14 cellular contexts compared by ENCODE assay signal in genomic region chr20:3015302-3015701, GRCh38. TPM values are rescaled to one million over a fixed set of nuclear protein-coding genes. Genes with fewer than 3 reads are reported as not detected.
DNase-seq lines count a peak whose midpoint lies in the region; ATAC-seq and TF ChIP-seq lines count a peak whose summit lies in the region.
"Not testable (repeated sequence)": the region's sequence is repeated elsewhere in the genome, so short reads cannot be mapped to it uniquely, and the experiment has no call there.
"Had no signal": no experiment of that assay in that cellular context is flagged by ENCODE, and none has a peak within 500 bp of the region (broad histone marks: within the 10 kb centered on the region; RNA-seq: fewer than 3 reads in every experiment).

No MANE protein-coding gene starts in this region.

- H3K36me3 Mint-ChIP-seq in CD4-positive, CD25-positive, alpha-beta regulatory T cell: peaks cover 30% of the 10 kb centered on the region
- peaks cover 49% of the 10 kb centered on the region for H3K36me3 Mint-ChIP-seq in activated CD4-positive, alpha-beta T cell treated with anti-CD3 and anti-CD28 coated beads for 36 hours (ENCODE audit: low read depth)
- H3K36me3 Mint-ChIP-seq in activated CD8-positive, alpha-beta memory T cell treated with anti-CD3 and anti-CD28 coated beads, Interleukin-2, amount 10 ng/mL, durations not matched to agents 7 days and 5 days: peaks cover 34% of the 10 kb centered on the region
- H3K36me3 Mint-ChIP-seq in activated T-cell treated with anti-CD3 and anti-CD28 coated beads, Interleukin-2, amount 50 U/mL, for 72 hours (ENCODE audit: insufficient read depth in 2 of 2): peaks cover 14 to 27% of the 10 kb centered on the region in 2 donors
- H3K36me3 Mint-ChIP-seq in activated naive CD4-positive, alpha-beta T cell treated with anti-CD3 and anti-CD28 coated beads, Interleukin-2, amount 50 U/mL, for 72 hours: peaks cover 20 to 33% of the 10 kb centered on the region in 2 donors
- H3K36me3 Mint-ChIP-seq in stimulated activated effector memory CD8-positive, alpha-beta T cell treated with anti-CD3 and anti-CD28 coated beads, Interleukin-12 subunit alpha, Interleukin-12 subunit beta, amount 100 ng/mL, for 72 hours: peaks cover 68% of the 10 kb centered on the region

- DNase-seq in CD4-positive, CD25-positive, alpha-beta regulatory T cell; activated CD8-positive, alpha-beta memory T cell treated with anti-CD3 and anti-CD28 coated beads, Interleukin-2, amount 10 ng/mL, durations not matched to agents 7 days and 5 days; activated naive CD4-positive, alpha-beta T cell treated with anti-CD3 and anti-CD28 coated beads, Interleukin-2, amount 50 U/mL, for 72 hours (ENCODE audit: low spot score in 2 of 2); stimulated activated effector memory CD8-positive, alpha-beta T cell treated with anti-CD3 and anti-CD28 coated beads, Interleukin-12 subunit alpha, Interleukin-12 subunit beta, amount 100 ng/mL, for 72 hours (ENCODE audit: low spot score in 2 of 2): not testable (repeated sequence)
- DNase-seq in activated CD4-positive, alpha-beta T cell treated with anti-CD3 and anti-CD28 coated beads for 36 hours: peak; percentile 38
- peak; percentile 36 to 45 for DNase-seq in activated CD4-positive, alpha-beta T cell treated with anti-CD3 and anti-CD28 coated beads, Interleukin-2, amount 50 U/mL, for 48 hours
- peak in 1 of 2 donors; percentile 40 for DNase-seq in activated T-cell treated with anti-CD3 and anti-CD28 coated beads, Interleukin-2, amount 50 U/mL, for 72 hours
- DNase-seq in osteoblast (ENCODE audit: insufficient read length, low spot score, missing footprints): peak; percentile 46

- intact Hi-C loops in activated CD4-positive, alpha-beta T cell treated with anti-CD3 and anti-CD28 coated beads for 36 hours (cut with DNase I, micrococcal nuclease): loop anchor here (1.0 to 2.0 kb wide), 2 partner anchors 15 to 16 kb away; no protein-coding TSS in a partner anchor

- H3K4me3 Mint-ChIP-seq in CD4-positive, CD25-positive, alpha-beta regulatory T cell; activated CD8-positive, alpha-beta memory T cell treated with anti-CD3 and anti-CD28 coated beads, Interleukin-2, amount 10 ng/mL, durations not matched to agents 7 days and 5 days: not testable (repeated sequence)
- peak overlapping the region; percentile 30 for H3K4me3 Mint-ChIP-seq in activated CD4-positive, alpha-beta T cell treated with anti-CD3 and anti-CD28 coated beads for 36 hours
- H3K4me3 Mint-ChIP-seq in activated T-cell treated with anti-CD3 and anti-CD28 coated beads, Interleukin-2, amount 50 U/mL, for 72 hours: peak overlapping the region; percentile 61 to 79
- H3K4me3 Mint-ChIP-seq in stimulated activated effector memory CD8-positive, alpha-beta T cell treated with anti-CD3 and anti-CD28 coated beads, Interleukin-12 subunit alpha, Interleukin-12 subunit beta, amount 100 ng/mL, for 72 hours: peak overlapping the region; percentile 40

- H3K27ac ChIP-seq in CD4-positive, CD25-positive, alpha-beta regulatory T cell (ENCODE audit: insufficient read depth, low read length, poor library complexity, severe bottlenecking); osteoblast (ENCODE audit: low read depth, low read length): not testable (repeated sequence)

- peaks cover 2 to 14% (median 5%) of the 10 kb centered on the region in 4 donors for H3K4me1 Mint-ChIP-seq in CD4-positive, CD25-positive, alpha-beta regulatory T cell
- H3K4me1 Mint-ChIP-seq in activated CD4-positive, alpha-beta T cell treated with anti-CD3 and anti-CD28 coated beads for 36 hours: peaks cover 72% of the 10 kb centered on the region
- H3K4me1 Mint-ChIP-seq in activated CD8-positive, alpha-beta memory T cell treated with anti-CD3 and anti-CD28 coated beads, Interleukin-2, amount 10 ng/mL, durations not matched to agents 7 days and 5 days: peaks cover 47% of the 10 kb centered on the region
- peaks cover 76% of the 10 kb centered on the region for H3K4me1 Mint-ChIP-seq in activated T-cell treated with anti-CD3 and anti-CD28 coated beads, Interleukin-2, amount 50 U/mL, for 72 hours (ENCODE audit: low read depth)
- peaks cover 36% of the 10 kb centered on the region for H3K4me1 Mint-ChIP-seq in stimulated activated effector memory CD8-positive, alpha-beta T cell treated with anti-CD3 and anti-CD28 coated beads, Interleukin-12 subunit alpha, Interleukin-12 subunit beta, amount 100 ng/mL, for 72 hours

- H4K20me1 ChIP-seq in osteoblast (ENCODE audit: insufficient read depth, low read length): peaks cover 14% of the 10 kb centered on the region

- H3K27me3 ChIP-seq in CD4-positive, CD25-positive, alpha-beta regulatory T cell (ENCODE audit: control insufficient read depth, insufficient read depth, low read length); osteoblast (ENCODE audit: insufficient read depth, low read length): not testable (repeated sequence)

- peak overlapping the region in 2 of 3 donors; percentile 38 to 80 for H3K27ac Mint-ChIP-seq in CD4-positive, CD25-positive, alpha-beta regulatory T cell
- peak overlapping the region; percentile 95 for H3K27ac Mint-ChIP-seq in activated CD4-positive, alpha-beta T cell treated with anti-CD3 and anti-CD28 coated beads for 36 hours
- H3K27ac Mint-ChIP-seq in activated CD8-positive, alpha-beta memory T cell treated with anti-CD3 and anti-CD28 coated beads, Interleukin-2, amount 10 ng/mL, durations not matched to agents 7 days and 5 days: peak overlapping the region; percentile 65
- peak overlapping the region; percentile 98 for H3K27ac Mint-ChIP-seq in activated T-cell treated with anti-CD3 and anti-CD28 coated beads, Interleukin-2, amount 50 U/mL, for 72 hours
- peak overlapping the region; percentile 88 to 92 for H3K27ac Mint-ChIP-seq in activated naive CD4-positive, alpha-beta T cell treated with anti-CD3 and anti-CD28 coated beads, Interleukin-2, amount 50 U/mL, for 72 hours
- H3K27ac Mint-ChIP-seq in stimulated activated effector memory CD8-positive, alpha-beta T cell treated with anti-CD3 and anti-CD28 coated beads, Interleukin-12 subunit alpha, Interleukin-12 subunit beta, amount 100 ng/mL, for 72 hours: peak overlapping the region; percentile 85

- peaks cover 23% of the 10 kb centered on the region for H3K36me3 ChIP-seq in CD4-positive, CD25-positive, alpha-beta regulatory T cell (ENCODE audit: control insufficient read depth, insufficient read depth, low read length)
- H3K36me3 ChIP-seq in osteoblast (ENCODE audit: insufficient read depth, low read length): not testable (repeated sequence)

- POLR2A ChIA-PET in activated CD4-positive, alpha-beta T cell treated with anti-CD3 and anti-CD28 coated beads for 36 hours (lab: Charles Lee): interaction anchor here (0.5 to 2.4 kb wide), 12 partner anchors 10 to 545 kb away, joined by 3 to 39 read pairs (median 8); partner anchors contain the start of gene SNRPB

- not testable (repeated sequence) for H3K4me3 ChIP-seq in CD4-positive, CD25-positive, alpha-beta regulatory T cell (ENCODE audit: low read depth, low read length); osteoblast (ENCODE audit: insufficient read depth, low read length)

- not testable (repeated sequence) for H3K79me2 ChIP-seq in osteoblast (ENCODE audit: insufficient read depth, low read length)

- not testable (repeated sequence) for H2AFZ ChIP-seq in osteoblast (ENCODE audit: low read length)

- ATAC-seq in CD4-positive, CD25-positive, alpha-beta regulatory T cell (ENCODE audit: low read depth in 2 of 2); activated CD4-positive, alpha-beta T cell treated with anti-CD3 and anti-CD28 coated beads for 36 hours; activated CD8-positive, alpha-beta memory T cell treated with anti-CD3 and anti-CD28 coated beads, Interleukin-2, amount 10 ng/mL, durations not matched to agents 7 days and 5 days; activated T-cell treated with anti-CD3 and anti-CD28 coated beads, Interleukin-2, amount 50 U/mL, for 72 hours (replicated peaks in 1 of 2); activated naive CD4-positive, alpha-beta T cell treated with anti-CD3 and anti-CD28 coated beads, Interleukin-2, amount 50 U/mL, for 72 hours; stimulated activated effector memory CD8-positive, alpha-beta T cell treated with anti-CD3 and anti-CD28 coated beads, Interleukin-12 subunit alpha, Interleukin-12 subunit beta, amount 100 ng/mL, for 72 hours: not testable (repeated sequence)

- H3K4me2 ChIP-seq in osteoblast (ENCODE audit: insufficient read depth, low read length): not testable (repeated sequence)

- CTCF ChIA-PET in activated CD4-positive, alpha-beta T cell treated with anti-CD3 and anti-CD28 coated beads for 36 hours (lab: Charles Lee): interaction anchor here (0.6 to 1.9 kb wide), 10 partner anchors 12 to 493 kb away, joined by 3 to 9 read pairs (median 4); no protein-coding TSS in a partner anchor
- CTCF ChIA-PET in activated CD8-positive, alpha-beta memory T cell treated with anti-CD3 and anti-CD28 coated beads, Interleukin-2, amount 10 ng/mL, durations not matched to agents 7 days and 5 days (lab: Charles Lee): interaction anchor here (0.9 to 1.2 kb wide), 3 partner anchors 14 to 234 kb away, joined by 3 to 4 read pairs (median 4); no protein-coding TSS in a partner anchor

- H3K9me3 Mint-ChIP-seq in CD4-positive, CD25-positive, alpha-beta regulatory T cell; activated CD4-positive, alpha-beta T cell treated with anti-CD3 and anti-CD28 coated beads for 36 hours (ENCODE audit: low read depth); activated CD8-positive, alpha-beta memory T cell treated with anti-CD3 and anti-CD28 coated beads, Interleukin-2, amount 10 ng/mL, durations not matched to agents 7 days and 5 days (ENCODE audit: low read depth); activated T-cell treated with anti-CD3 and anti-CD28 coated beads, Interleukin-2, amount 50 U/mL, for 72 hours; activated naive CD4-positive, alpha-beta T cell treated with anti-CD3 and anti-CD28 coated beads, Interleukin-2, amount 50 U/mL, for 72 hours; stimulated activated effector memory CD8-positive, alpha-beta T cell treated with anti-CD3 and anti-CD28 coated beads, Interleukin-12 subunit alpha, Interleukin-12 subunit beta, amount 100 ng/mL, for 72 hours: not testable (repeated sequence)

- not testable (repeated sequence) for H3K4me1 ChIP-seq in CD4-positive, CD25-positive, alpha-beta regulatory T cell (ENCODE audit: control insufficient read depth, insufficient read depth, low read length, poor library complexity, severe bottlenecking)
- H3K4me1 ChIP-seq in osteoblast (ENCODE audit: insufficient read depth, low read length): peaks cover 11% of the 10 kb centered on the region

- not testable (repeated sequence) for H3K9me3 ChIP-seq in CD4-positive, CD25-positive, alpha-beta regulatory T cell (ENCODE audit: control insufficient read depth in 2 of 2, low read length in 2 of 2); osteoblast (ENCODE audit: low read depth, low read length)

- not testable (repeated sequence) for TF ChIP-seq CTCF in osteoblast (IDR thresholded peaks at IDR 0.05; ENCODE audit: extremely low read depth, low read depth, low read length)

- H3K27me3 Mint-ChIP-seq in CD4-positive, CD25-positive, alpha-beta regulatory T cell; activated CD4-positive, alpha-beta T cell treated with anti-CD3 and anti-CD28 coated beads for 36 hours; activated CD8-positive, alpha-beta memory T cell treated with anti-CD3 and anti-CD28 coated beads, Interleukin-2, amount 10 ng/mL, durations not matched to agents 7 days and 5 days; activated T-cell treated with anti-CD3 and anti-CD28 coated beads, Interleukin-2, amount 50 U/mL, for 72 hours (ENCODE audit: low read depth): not testable (repeated sequence)

RNA-seq across cellular contexts. Expression of gene GNRH2, which starts 28.1 kb away (rescaled TPM):
- 1.9 TPM for total RNA-seq in CD4-positive, CD25-positive, alpha-beta regulatory T cell
- polyA plus RNA-seq in CD4-positive, CD25-positive, alpha-beta regulatory T cell: not detected
- total RNA-seq in activated CD4-positive, alpha-beta T cell treated with anti-CD3 and anti-CD28 coated beads for 36 hours: 1 to 10 TPM; 8.0 to 8.3 TPM
- under 1 TPM; 0.55 to 0.63 TPM for total RNA-seq in activated CD8-positive, alpha-beta memory T cell treated with anti-CD3 and anti-CD28 coated beads, Interleukin-2, amount 10 ng/mL, durations not matched to agents 7 days and 5 days
- total RNA-seq in activated T-cell treated with anti-CD3 and anti-CD28 coated beads, Interleukin-2, amount 50 U/mL, for 72 hours: 10 to 100 TPM in 1 of 2 donors, 1 to 10 TPM in 1; 5.5 to 87.1 TPM
- total RNA-seq in activated naive CD4-positive, alpha-beta T cell treated with anti-CD3 and anti-CD28 coated beads, Interleukin-2, amount 50 U/mL, for 72 hours: 1 to 10 TPM in 1 of 2 donors, under 1 TPM in 1; 0.99 to 2.5 TPM
- 0.29 TPM in 1 of 2 replicates, not detected in the other for total RNA-seq in osteoblast
- total RNA-seq: Daoy, GM23248, H4 had no signal
- polyA plus RNA-seq: BJ; CD4-positive, alpha-beta memory T cell; GM23248 had no signal

RNA-seq across cellular contexts. Expression of gene MRPS26, which starts 30.6 kb away (rescaled TPM):
- total RNA-seq in CD4-positive, CD25-positive, alpha-beta regulatory T cell: 17.6 TPM
- polyA plus RNA-seq in CD4-positive, CD25-positive, alpha-beta regulatory T cell: 10 to 100 TPM; 69.6 to 78.8 (median 72.7) TPM
- 100 to 1,000 TPM; 107 to 153 TPM for total RNA-seq in activated CD4-positive, alpha-beta T cell treated with anti-CD3 and anti-CD28 coated beads for 36 hours
- 10 to 100 TPM; 43.0 to 46.7 TPM for total RNA-seq in activated CD8-positive, alpha-beta memory T cell treated with anti-CD3 and anti-CD28 coated beads, Interleukin-2, amount 10 ng/mL, durations not matched to agents 7 days and 5 days
- total RNA-seq in activated T-cell treated with anti-CD3 and anti-CD28 coated beads, Interleukin-2, amount 50 U/mL, for 72 hours: 100 to 1,000 TPM; 100 to 155 TPM
- 10 to 100 TPM; 39.3 to 60.0 TPM for total RNA-seq in activated naive CD4-positive, alpha-beta T cell treated with anti-CD3 and anti-CD28 coated beads, Interleukin-2, amount 50 U/mL, for 72 hours
- 20.6 and 21.0 TPM in 2 replicates for total RNA-seq in osteoblast

RNA-seq across cellular contexts. Expression of gene OXT, which starts 56.1 kb away (rescaled TPM):
- total RNA-seq in CD4-positive, CD25-positive, alpha-beta regulatory T cell: not detected
- polyA plus RNA-seq in CD4-positive, CD25-positive, alpha-beta regulatory T cell: under 1 TPM in 3 of 4 donors, not detected in 1; 0.50 to 0.83 (median 0.61) TPM
- under 1 TPM in 1 of 2 experiments, not detected in 1; 0.40 TPM for total RNA-seq in activated CD4-positive, alpha-beta T cell treated with anti-CD3 and anti-CD28 coated beads for 36 hours
- total RNA-seq in activated CD8-positive, alpha-beta memory T cell treated with anti-CD3 and anti-CD28 coated beads, Interleukin-2, amount 10 ng/mL, durations not matched to agents 7 days and 5 days: not detected
- 1 to 10 TPM; 1.2 to 1.8 TPM for total RNA-seq in activated T-cell treated with anti-CD3 and anti-CD28 coated beads, Interleukin-2, amount 50 U/mL, for 72 hours
- not detected for total RNA-seq in activated naive CD4-positive, alpha-beta T cell treated with anti-CD3 and anti-CD28 coated beads, Interleukin-2, amount 50 U/mL, for 72 hours
- total RNA-seq in osteoblast: not detected in 2 replicates
- total RNA-seq: Daoy, GM23248, H4 had no signal
- polyA plus RNA-seq: A549, BJ had no signal
